ENCODE assay signal across 1 cellular context in the genomic region with DNA sequence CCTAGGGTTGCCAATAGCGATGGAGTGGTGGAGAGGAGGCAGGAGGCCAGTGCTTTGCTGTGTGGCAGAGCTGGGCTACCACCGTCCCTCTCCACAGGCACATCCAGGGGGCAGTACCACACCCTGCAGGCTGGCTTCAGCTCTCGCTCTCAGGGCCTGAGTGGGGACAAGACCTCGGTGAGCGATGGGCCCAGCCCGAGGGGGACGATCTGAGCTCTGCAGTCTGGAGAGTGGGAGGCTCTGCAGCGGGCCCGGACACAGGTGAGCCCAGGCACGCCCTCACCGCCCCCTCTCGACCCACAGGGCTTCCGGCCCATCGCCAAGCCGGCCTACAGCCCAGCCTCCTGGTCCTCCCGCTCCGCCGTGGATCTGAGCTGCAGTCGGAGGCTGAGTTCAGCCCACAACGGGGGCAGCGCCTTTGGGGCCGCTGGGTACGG.
TF ChIP-seq lines count a peak whose summit lies in the region.

No MANE protein-coding gene starts in this region.

TF ChIP-seq in HepG2, 621 proteins besides CTCF, POLR2A, EP300 and RAD21 (continued from another document):
- TF ChIP-seq, protein P1, sequence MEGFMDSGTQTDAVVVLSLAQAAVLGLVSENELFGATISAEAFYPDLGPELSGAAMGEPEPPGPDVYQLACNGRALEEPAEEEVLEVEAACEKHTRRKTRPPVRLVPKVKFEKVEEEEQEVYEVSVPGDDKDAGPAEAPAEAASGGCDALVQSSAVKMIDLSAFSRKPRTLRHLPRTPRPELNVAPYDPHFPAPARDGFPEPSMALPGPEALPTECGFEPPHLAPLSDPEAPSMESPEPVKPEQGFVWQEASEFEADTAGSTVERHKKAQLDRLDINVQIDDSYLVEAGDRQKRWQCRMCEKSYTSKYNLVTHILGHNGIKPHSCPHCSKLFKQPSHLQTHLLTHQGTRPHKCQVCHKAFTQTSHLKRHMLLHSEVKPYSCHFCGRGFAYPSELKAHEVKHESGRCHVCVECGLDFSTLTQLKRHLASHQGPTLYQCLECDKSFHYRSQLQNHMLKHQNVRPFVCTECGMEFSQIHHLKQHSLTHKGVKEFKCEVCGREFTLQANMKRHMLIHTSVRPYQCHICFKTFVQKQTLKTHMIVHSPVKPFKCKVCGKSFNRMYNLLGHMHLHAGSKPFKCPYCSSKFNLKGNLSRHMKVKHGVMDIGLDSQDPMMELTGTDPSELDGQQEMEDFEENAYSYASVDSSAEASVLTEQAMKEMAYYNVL (CRISPR knock-in tag; IDR thresholded peaks at IDR 0.05; ENCODE audit: borderline replicate concordance), result 0 out of 2 replicates have a peak, but pooled peaks have one; percentile 4
- TF ChIP-seq ZBTB8A (CRISPR knock-in tag; IDR thresholded peaks at IDR 0.05; ENCODE audit: borderline replicate concordance, low read depth), result no peak
- TF ChIP-seq ZSCAN12 (CRISPR knock-in tag; IDR thresholded peaks at IDR 0.05), result no peak
- TF ChIP-seq HNRNPL (IDR thresholded peaks at IDR 0.05; ENCODE audit: low read depth, low read length), result peak; percentile 87
- peak; percentile 33; the same call in 1 of the 2 replicates for TF ChIP-seq SAP130 (CRISPR knock-in tag; IDR thresholded peaks at IDR 0.05; ENCODE audit: low read depth)
- no peak for TF ChIP-seq SP1 (IDR thresholded peaks at IDR 0.05)
- 0 out of 2 replicates have a peak, but pooled peaks have one; percentile 16 for TF ChIP-seq SP1 (CRISPR knock-in tag; IDR thresholded peaks at IDR 0.05)
- TF ChIP-seq, protein P2, sequence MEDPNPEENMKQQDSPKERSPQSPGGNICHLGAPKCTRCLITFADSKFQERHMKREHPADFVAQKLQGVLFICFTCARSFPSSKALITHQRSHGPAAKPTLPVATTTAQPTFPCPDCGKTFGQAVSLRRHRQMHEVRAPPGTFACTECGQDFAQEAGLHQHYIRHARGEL (CRISPR knock-in tag; IDR thresholded peaks at IDR 0.05), result no peak
- TF ChIP-seq ZNF274 (CRISPR knock-in tag; IDR thresholded peaks at IDR 0.05), result no peak
- no peak for TF ChIP-seq SALL2 (CRISPR knock-in tag; IDR thresholded peaks at IDR 0.05)
- TF ChIP-seq ZNF567 (CRISPR knock-in tag; IDR thresholded peaks at IDR 0.05; ENCODE audit: borderline replicate concordance), result 0 out of 2 replicates have a peak, but pooled peaks have one; percentile 17
- no peak for TF ChIP-seq ZNF253 (CRISPR knock-in tag; IDR thresholded peaks at IDR 0.05; ENCODE audit: borderline replicate concordance)
- TF ChIP-seq KDM5B (CRISPR knock-in tag; IDR thresholded peaks at IDR 0.05; ENCODE audit: borderline replicate concordance), result peak; percentile 15; the same call in 1 of the 2 replicates
- peak; percentile 19; the same call in 1 of the 2 replicates for TF ChIP-seq EEA1 (CRISPR knock-in tag; IDR thresholded peaks at IDR 0.05; ENCODE audit: borderline replicate concordance)
- no peak for TF ChIP-seq ARID2 (CRISPR knock-in tag; IDR thresholded peaks at IDR 0.05; ENCODE audit: borderline replicate concordance)
- TF ChIP-seq MAFF (IDR thresholded peaks at IDR 0.05; ENCODE audit: low read depth, low read length), result no peak
- TF ChIP-seq, protein P3, sequence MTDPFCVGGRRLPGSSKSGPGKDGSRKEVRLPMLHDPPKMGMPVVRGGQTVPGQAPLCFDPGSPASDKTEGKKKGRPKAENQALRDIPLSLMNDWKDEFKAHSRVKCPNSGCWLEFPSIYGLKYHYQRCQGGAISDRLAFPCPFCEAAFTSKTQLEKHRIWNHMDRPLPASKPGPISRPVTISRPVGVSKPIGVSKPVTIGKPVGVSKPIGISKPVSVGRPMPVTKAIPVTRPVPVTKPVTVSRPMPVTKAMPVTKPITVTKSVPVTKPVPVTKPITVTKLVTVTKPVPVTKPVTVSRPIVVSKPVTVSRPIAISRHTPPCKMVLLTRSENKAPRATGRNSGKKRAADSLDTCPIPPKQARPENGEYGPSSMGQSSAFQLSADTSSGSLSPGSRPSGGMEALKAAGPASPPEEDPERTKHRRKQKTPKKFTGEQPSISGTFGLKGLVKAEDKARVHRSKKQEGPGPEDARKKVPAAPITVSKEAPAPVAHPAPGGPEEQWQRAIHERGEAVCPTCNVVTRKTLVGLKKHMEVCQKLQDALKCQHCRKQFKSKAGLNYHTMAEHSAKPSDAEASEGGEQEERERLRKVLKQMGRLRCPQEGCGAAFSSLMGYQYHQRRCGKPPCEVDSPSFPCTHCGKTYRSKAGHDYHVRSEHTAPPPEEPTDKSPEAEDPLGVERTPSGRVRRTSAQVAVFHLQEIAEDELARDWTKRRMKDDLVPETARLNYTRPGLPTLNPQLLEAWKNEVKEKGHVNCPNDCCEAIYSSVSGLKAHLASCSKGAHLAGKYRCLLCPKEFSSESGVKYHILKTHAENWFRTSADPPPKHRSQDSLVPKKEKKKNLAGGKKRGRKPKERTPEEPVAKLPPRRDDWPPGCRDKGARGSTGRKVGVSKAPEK (CRISPR knock-in tag; IDR thresholded peaks at IDR 0.05; ENCODE audit: borderline replicate concordance), result no peak
- TF ChIP-seq ZNF790 (CRISPR knock-in tag; IDR thresholded peaks at IDR 0.05; ENCODE audit: borderline replicate concordance), result 0 out of 2 replicates have a peak, but pooled peaks have one; percentile 43
- no peak for TF ChIP-seq ZNF841 (CRISPR knock-in tag; IDR thresholded peaks at IDR 0.05; ENCODE audit: borderline replicate concordance)
